In the genomic region with DNA sequence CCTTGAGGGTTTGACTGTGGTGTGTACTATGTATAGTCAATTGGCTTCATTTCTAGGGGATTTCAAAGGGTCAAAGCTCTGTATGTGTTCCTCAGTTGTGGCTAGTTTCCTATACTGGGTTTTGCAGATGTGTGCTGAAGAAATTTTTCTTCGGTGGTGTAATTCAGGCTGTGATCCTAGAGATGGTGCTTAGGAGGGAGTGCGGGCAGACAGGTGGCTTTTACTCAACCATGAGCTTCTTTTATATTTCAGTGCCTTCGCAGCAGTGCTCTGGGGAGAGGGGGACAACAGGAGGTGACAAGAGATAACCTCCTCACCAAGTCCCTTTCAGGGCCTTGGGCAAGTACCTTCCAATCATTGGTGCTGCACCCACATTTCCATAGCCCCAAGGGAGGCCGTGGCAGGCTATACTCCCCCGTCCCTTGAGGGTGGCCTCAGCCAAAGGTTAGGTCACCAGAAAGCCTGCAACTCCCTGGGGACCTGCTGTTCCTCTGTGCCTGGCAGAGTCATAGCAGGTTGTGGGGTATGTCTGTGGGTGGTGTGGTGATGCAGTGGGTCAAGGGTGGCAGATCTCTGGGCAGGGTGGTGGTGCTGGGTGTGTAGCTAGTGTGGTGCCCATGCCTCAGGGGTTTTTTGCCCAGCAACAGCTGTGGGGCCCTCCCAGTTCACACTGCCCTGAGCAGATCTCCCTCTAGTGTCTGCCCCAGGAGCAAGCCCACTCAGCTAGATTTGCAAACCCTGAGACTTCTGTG, we compare ENCODE assay signal across 14 cellular contexts. TPM values are rescaled to one million over a fixed set of nuclear protein-coding genes. Genes with fewer than 3 reads are reported as not detected.
A peak's percentile ranks its signal among the peaks of the same experiment; 100 is the strongest.
DNase-seq lines count a peak whose midpoint lies in the region; ATAC-seq and TF ChIP-seq lines count a peak whose summit lies in the region.
"Had no signal": no experiment of that assay in that cellular context is flagged by ENCODE, and none has a peak within 500 bp of the region (broad histone marks: within the 10 kb centered on the region; RNA-seq: fewer than 3 reads in every experiment).

No MANE protein-coding gene starts in this region.

- no peak overlapping the region for H3K4me3 ChIP-seq in fibroblast of villous mesenchyme (ENCODE audit: low read depth, low read length)

- H3K9me3 Mint-ChIP-seq in activated naive CD4-positive, alpha-beta T cell treated with anti-CD3 and anti-CD28 coated beads, Interleukin-2, amount 50 U/mL, for 72 hours: peaks cover 4 to 7% of the 10 kb centered on the region in 2 donors

- H3K36me3 Mint-ChIP-seq in activated naive CD4-positive, alpha-beta T cell treated with anti-CD3 and anti-CD28 coated beads, Interleukin-2, amount 50 U/mL, for 72 hours: peaks cover 0 to 9% of the 10 kb centered on the region in 2 donors
- H3K36me3 Mint-ChIP-seq: CD4-positive, CD25-positive, alpha-beta regulatory T cell had no signal

- peak; percentile 21 for TF ChIP-seq CTCF in GM13976 (IDR thresholded peaks at IDR 0.05; ENCODE audit: borderline replicate concordance, control extremely low read depth, extremely low read depth, insufficient read depth, missing control alignments)
- no peak for TF ChIP-seq CTCF in GM20000 (IDR thresholded peaks at IDR 0.05; ENCODE audit: extremely low read depth, missing control alignments)
- peak; percentile 2 for TF ChIP-seq CTCF in fibroblast of villous mesenchyme (IDR thresholded peaks at IDR 0.05; ENCODE audit: insufficient read depth, low read depth, low read length)

- ATAC-seq in HG03095 (IDR thresholded peaks at IDR 0.05; ENCODE audit: unreplicated experiment): peak; percentile 71
- no peak for ATAC-seq in activated naive CD4-positive, alpha-beta T cell treated with anti-CD3 and anti-CD28 coated beads, Interleukin-2, amount 50 U/mL, for 72 hours

- no peak overlapping the region for H3K27ac Mint-ChIP-seq in activated naive CD4-positive, alpha-beta T cell treated with anti-CD3 and anti-CD28 coated beads, Interleukin-2, amount 50 U/mL, for 72 hours
- H3K27ac Mint-ChIP-seq: CD4-positive, CD25-positive, alpha-beta regulatory T cell had no signal

- in situ Hi-C loops in GM13976 (cut with MboI; ENCODE audit: low sequenced_read_pairs, unreplicated experiment): no loop called here

- DNase-seq in GM13976 (ENCODE audit: low spot score): peak; percentile 49
- DNase-seq in GM20000 (ENCODE audit: low spot score): peak; percentile 34
- no peak for DNase-seq in fibroblast of villous mesenchyme (ENCODE audit: low read depth)
- DNase-seq in AML-193 (lab: John Stamatoyannopoulos, UW): no peak
- DNase-seq in GF-D8 (lab: John Stamatoyannopoulos, UW): no peak
- no peak for DNase-seq in epidermal melanocyte (ENCODE audit: insufficient read length, low spot score)
- DNase-seq in activated naive CD4-positive, alpha-beta T cell treated with anti-CD3 and anti-CD28 coated beads, Interleukin-2, amount 50 U/mL, for 72 hours (ENCODE audit: low spot score in 2 of 2): no peak
- DNase-seq: activated CD8-positive, alpha-beta memory T cell treated with anti-CD3 and anti-CD28 coated beads for 24 hours; CD4-positive, CD25-positive, alpha-beta regulatory T cell; HCEC 1CT; mammary epithelial cell; NCI-H1436 treated with DMSO at 0.1 percent for 48 hours; RPMI8226 had no signal

RNA-seq across cellular contexts. Expression of a gene that starts 37.0 kb away (rescaled TPM):
- 40.6 and 85.1 TPM in 2 replicates for total RNA-seq in fibroblast of villous mesenchyme
- total RNA-seq in activated naive CD4-positive, alpha-beta T cell treated with anti-CD3 and anti-CD28 coated beads, Interleukin-2, amount 50 U/mL, for 72 hours: 10 to 100 TPM; 41.8 to 46.9 TPM

Comparison
In these comparisons a context has a peak if more than half of its experiments do, and no peak if none do; other contexts are left out.
1. DNase-seq: peak in GM13976 (single experiment) and GM20000 (single experiment); none in fibroblast of villous mesenchyme (single experiment), AML-193 (0 of 2), GF-D8 (single experiment), epidermal melanocyte (single experiment) and activated naive CD4-positive, alpha-beta T cell treated with anti-CD3 and anti-CD28 coated beads, Interleukin-2, amount 50 U/mL, for 72 hours (0 of 2).